Comparison of ENCODE assay signal across 8 cellular contexts in genomic region chr6:107957909-107958688, GRCh38. TPM values are rescaled to one million over a fixed set of nuclear protein-coding genes. Genes with fewer than 3 reads are reported as not detected.
DNase-seq lines count a peak whose midpoint lies in the region; ATAC-seq and TF ChIP-seq lines count a peak whose summit lies in the region.

A gene with protein sequence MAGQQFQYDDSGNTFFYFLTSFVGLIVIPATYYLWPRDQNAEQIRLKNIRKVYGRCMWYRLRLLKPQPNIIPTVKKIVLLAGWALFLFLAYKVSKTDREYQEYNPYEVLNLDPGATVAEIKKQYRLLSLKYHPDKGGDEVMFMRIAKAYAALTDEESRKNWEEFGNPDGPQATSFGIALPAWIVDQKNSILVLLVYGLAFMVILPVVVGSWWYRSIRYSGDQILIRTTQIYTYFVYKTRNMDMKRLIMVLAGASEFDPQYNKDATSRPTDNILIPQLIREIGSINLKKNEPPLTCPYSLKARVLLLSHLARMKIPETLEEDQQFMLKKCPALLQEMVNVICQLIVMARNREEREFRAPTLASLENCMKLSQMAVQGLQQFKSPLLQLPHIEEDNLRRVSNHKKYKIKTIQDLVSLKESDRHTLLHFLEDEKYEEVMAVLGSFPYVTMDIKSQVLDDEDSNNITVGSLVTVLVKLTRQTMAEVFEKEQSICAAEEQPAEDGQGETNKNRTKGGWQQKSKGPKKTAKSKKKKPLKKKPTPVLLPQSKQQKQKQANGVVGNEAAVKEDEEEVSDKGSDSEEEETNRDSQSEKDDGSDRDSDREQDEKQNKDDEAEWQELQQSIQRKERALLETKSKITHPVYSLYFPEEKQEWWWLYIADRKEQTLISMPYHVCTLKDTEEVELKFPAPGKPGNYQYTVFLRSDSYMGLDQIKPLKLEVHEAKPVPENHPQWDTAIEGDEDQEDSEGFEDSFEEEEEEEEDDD (minus strand): TSS chr6:107958208. CDS start chr6:107958009, 199 bp downstream.

- H3K27ac ChIP-seq in BLaER1 treated with 17β-estradiol and CSF1 and Interleukin-3, amounts not matched to agents 10 nM and 100 nM, result peak within 1 kb of the TSS; percentile 93 to 100 (median 98)
- peak within 1 kb of the TSS; percentile 93 for H3K27ac ChIP-seq in colonic mucosa

- H3K36me3 Mint-ChIP-seq in activated CD4-positive, alpha-beta T cell treated with anti-CD3 and anti-CD28 coated beads, Interleukin-2, amount 10 ng/mL, durations not matched to agents 24 days and 14 days (ENCODE audit: low read depth), result peaks cover 14% of the 10 kb centered on the region

- H3K27me3 ChIP-seq in BLaER1 treated with 17β-estradiol and CSF1 and Interleukin-3, amounts not matched to agents 10 nM and 100 nM, result no peaks in the 10 kb centered on the region
- no peaks in the 10 kb centered on the region for H3K27me3 ChIP-seq in colonic mucosa

- H3K27ac Mint-ChIP-seq in activated CD4-positive, alpha-beta T cell treated with anti-CD3 and anti-CD28 coated beads, Interleukin-2, amount 10 ng/mL, durations not matched to agents 24 days and 14 days, result peak within 1 kb of the TSS; percentile 99

- peaks cover 12 to 34% (median 26%) of the 10 kb centered on the region in 11 experiments; a peak in 18 of 22 replicates for H4K20me1 ChIP-seq in BLaER1 treated with 17β-estradiol and CSF1 and Interleukin-3, amounts not matched to agents 10 nM and 100 nM

- peak; percentile 89 for DNase-seq in NCI-H526 treated with DMSO at 0.1 percent for 48 hours (lab: John Stamatoyannopoulos, UW)
- DNase-seq in activated CD4-positive, alpha-beta T cell treated with anti-CD3 and anti-CD28 coated beads, Interleukin-2, amount 10 ng/mL, durations not matched to agents 24 days and 14 days, result peak; percentile 99
- peak; percentile 98 for DNase-seq in colonic mucosa
- peak; percentile 99 for DNase-seq in left kidney (ENCODE audit: low read depth, low spot score)
- peak; percentile 98 for DNase-seq in stimulated activated CD4-positive, alpha-beta T cell treated with anti-CD3 and anti-CD28 coated beads, Interleukin-1b, Interleukin-23, amount 100 ng/mL, for 48 hours

- H3K9ac ChIP-seq in BLaER1 treated with 17β-estradiol and CSF1 and Interleukin-3, amounts not matched to agents 10 nM and 100 nM, result peak within 1 kb of the TSS; percentile 96 to 100 (median 98)
- H3K9ac ChIP-seq in colonic mucosa (ENCODE audit: low read depth in 2 of 2, low read length in 2 of 2), result peak within 1 kb of the TSS; percentile 97 to 99

- peaks cover 5% of the 10 kb centered on the region for H3K27me3 Mint-ChIP-seq in activated CD4-positive, alpha-beta T cell treated with anti-CD3 and anti-CD28 coated beads, Interleukin-2, amount 10 ng/mL, durations not matched to agents 24 days and 14 days

- ATAC-seq in GM19328 (IDR thresholded peaks at IDR 0.05; ENCODE audit: unreplicated experiment) (peak; percentile 90), HG03469 (IDR thresholded peaks at IDR 0.05; ENCODE audit: unreplicated experiment) (peak; percentile 88)

- peak within 1 kb of the TSS; percentile 91 to 100 (median 98) for H3K4me3 ChIP-seq in BLaER1 treated with 17β-estradiol and CSF1 and Interleukin-3, amounts not matched to agents 10 nM and 100 nM
- H3K4me3 ChIP-seq in colonic mucosa, result peak within 1 kb of the TSS; percentile 93

- H3K9me3 ChIP-seq in BLaER1 treated with 17β-estradiol and CSF1 and Interleukin-3, amounts not matched to agents 10 nM and 100 nM (replicated peaks in 1 of 11), result peaks cover 0 to 19% (median 11%) of the 10 kb centered on the region in 11 experiments; a peak in 14 of 22 replicates
- H3K9me3 ChIP-seq in colonic mucosa, result no peaks in the 10 kb centered on the region

- TF ChIP-seq CTCF in colonic mucosa (IDR thresholded peaks at IDR 0.05), result no peak

- peak within 1 kb of the TSS; percentile 98 for H3K4me3 Mint-ChIP-seq in activated CD4-positive, alpha-beta T cell treated with anti-CD3 and anti-CD28 coated beads, Interleukin-2, amount 10 ng/mL, durations not matched to agents 24 days and 14 days

- intact Hi-C loops in activated CD4-positive, alpha-beta T cell treated with anti-CD3 and anti-CD28 coated beads, Interleukin-2, amount 10 ng/mL, durations not matched to agents 24 days and 14 days (cut with micrococcal nuclease), result loop anchor here (1.0 to 10.0 kb wide), 11 partner anchors 117 to 1425 kb away; partner anchors contain the start of genes AFG1L, CD164, CEP57L1 and OSTM1
- intact Hi-C loops in colonic mucosa (cut with DNase I), result loop anchor here (10.0 kb wide), 1 partner anchor 1137 kb away; the partner anchor contains the start of genes CEP57L1 and SESN1

- H3K4me2 ChIP-seq in BLaER1 treated with 17β-estradiol and CSF1 and Interleukin-3, amounts not matched to agents 10 nM and 100 nM, result peak within 1 kb of the TSS; percentile 83 to 97 (median 90)

- no peaks in the 10 kb centered on the region for H3K9me3 Mint-ChIP-seq in activated CD4-positive, alpha-beta T cell treated with anti-CD3 and anti-CD28 coated beads, Interleukin-2, amount 10 ng/mL, durations not matched to agents 24 days and 14 days

- H3K4me1 Mint-ChIP-seq in activated CD4-positive, alpha-beta T cell treated with anti-CD3 and anti-CD28 coated beads, Interleukin-2, amount 10 ng/mL, durations not matched to agents 24 days and 14 days, result peaks cover 22% of the 10 kb centered on the region

- H3K4me1 ChIP-seq in BLaER1 treated with 17β-estradiol and CSF1 and Interleukin-3, amounts not matched to agents 10 nM and 100 nM, result peaks cover 26 to 42% (median 32%) of the 10 kb centered on the region in 10 experiments
- peaks cover under 1% of the 10 kb centered on the region for H3K4me1 ChIP-seq in colonic mucosa

- peaks cover 8 to 21% (median 15%) of the 10 kb centered on the region in 11 experiments; a peak in 21 of 22 replicates for H3K36me3 ChIP-seq in BLaER1 treated with 17β-estradiol and CSF1 and Interleukin-3, amounts not matched to agents 10 nM and 100 nM
- no peaks in the 10 kb centered on the region for H3K36me3 ChIP-seq in colonic mucosa

RNA-seq across cellular contexts. Expression of the gene that starts here (rescaled TPM):
- 91.8 and 94.4 TPM in 2 replicates for total RNA-seq in activated CD4-positive, alpha-beta T cell treated with anti-CD3 and anti-CD28 coated beads, Interleukin-2, amount 10 ng/mL, durations not matched to agents 24 days and 14 days
- 10 to 100 TPM; 65.3 to 84.3 TPM for total RNA-seq in colonic mucosa

Comparison
In these comparisons a context has a peak if more than half of its experiments do, and no peak if none do; other contexts are left out.
1. Peak in every context shown above with its lines: DNase-seq, ATAC-seq, H3K4me3 ChIP-seq and H3K27ac ChIP-seq.